ENCODE assay signal across 7 cellular contexts in the genomic region with DNA sequence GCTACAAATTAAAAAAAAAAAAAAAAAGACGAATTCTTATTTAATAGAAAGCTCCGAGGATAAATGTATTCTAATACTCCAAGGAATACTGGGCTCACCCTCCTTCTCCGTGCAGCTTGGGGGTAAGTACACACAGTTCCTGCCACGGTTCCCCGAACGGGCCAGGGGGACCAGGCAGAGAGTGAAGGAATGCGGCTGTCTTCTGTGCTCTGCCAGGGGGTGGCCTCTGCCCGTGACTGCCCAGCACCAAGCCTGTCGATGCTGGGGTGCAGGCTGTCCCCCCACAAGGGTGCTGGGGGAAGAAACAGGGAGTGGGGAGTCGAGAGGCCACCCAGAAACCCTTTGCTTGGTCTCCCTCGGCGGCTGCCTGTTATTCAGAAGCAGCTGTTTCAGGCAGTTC.
"Had no signal": no experiment of that assay in that cellular context is flagged by ENCODE, and none has a peak within 500 bp of the region (broad histone marks: within the 10 kb centered on the region; RNA-seq: fewer than 3 reads in every experiment).

No MANE protein-coding gene starts in this region.

- H3K4me3 ChIP-seq: HAP-1, K562 had no signal

- H3K27ac Mint-ChIP-seq: HFFc6 had no signal

- ATAC-seq: HCT116, K562 had no signal

- DNase-seq: GOT3, H7, HFFc6, IMR-90 had no signal

- H3K4me3 Mint-ChIP-seq: HFFc6 had no signal
